Comparison of ENCODE assay signal across 1 cellular context in genomic region chr11:17846852-17847453, GRCh38.
TF ChIP-seq lines count a peak whose summit lies in the region.

No MANE protein-coding gene starts in this region.

TF ChIP-seq in GM23338, 12 proteins besides CTCF, POLR2A, EP300 and RAD21 (continued from another document):
- no peak for TF ChIP-seq ZNF462 (CRISPR knock-in tag; IDR thresholded peaks at IDR 0.05)
- no peak for TF ChIP-seq ZNF331 (CRISPR knock-in tag; IDR thresholded peaks at IDR 0.05; ENCODE audit: low read depth)
- TF ChIP-seq ZNF114 (CRISPR knock-in tag; IDR thresholded peaks at IDR 0.05), result no peak
- no peak for TF ChIP-seq CREB1 (CRISPR knock-in tag; IDR thresholded peaks at IDR 0.05; ENCODE audit: low read depth)
- no peak for TF ChIP-seq EZH2 (IDR thresholded peaks at IDR 0.05; ENCODE audit: low read depth, unreplicated experiment)
- no peak for TF ChIP-seq POLR2AphosphoS5 (IDR thresholded peaks at IDR 0.05; ENCODE audit: low read depth)
- no peak for TF ChIP-seq NANOG (IDR thresholded peaks at IDR 0.05; ENCODE audit: borderline replicate concordance)
- TF ChIP-seq ETS1 (IDR thresholded peaks at IDR 0.05), result no peak
- no peak for TF ChIP-seq EZH2phosphoT487 (IDR thresholded peaks at IDR 0.05; ENCODE audit: unreplicated experiment)
- TF ChIP-seq REST (IDR thresholded peaks at IDR 0.05; ENCODE audit: unreplicated experiment), result no peak
- TF ChIP-seq STAT1 (IDR thresholded peaks at IDR 0.05; ENCODE audit: unreplicated experiment), result no peak
